Comparison of ENCODE assay signal across 8 cellular contexts in genomic region chr2:56185582-56186046, GRCh38. TPM values are rescaled to one million over a fixed set of nuclear protein-coding genes. Genes with fewer than 3 reads are reported as not detected.
A peak's percentile ranks its signal among the peaks of the same experiment; 100 is the strongest.
DNase-seq lines count a peak whose midpoint lies in the region; ATAC-seq and TF ChIP-seq lines count a peak whose summit lies in the region.

No MANE protein-coding gene starts in this region.

- POLR2A ChIA-PET in A673 (lab: Charles Lee; ENCODE audit: low non-redundant PET) (no interaction called here), OCI-LY7 (lab: Charles Lee) (no interaction called here)

- H3K4me1 ChIP-seq in A673 (ENCODE audit: insufficient read depth, low read length, poor library complexity, severe bottlenecking) (no peaks in the 10 kb centered on the region), OCI-LY7 (ENCODE audit: insufficient read depth, low read length, poor library complexity, severe bottlenecking) (no peaks in the 10 kb centered on the region)

- no peaks in the 10 kb centered on the region for H3K9me3 Mint-ChIP-seq in HFFc6
- no peaks in the 10 kb centered on the region for H3K9me3 Mint-ChIP-seq in stimulated activated naive B cell treated with anti-CD40 and anti-IgM and Interleukin-4, amounts not matched to agents 10 μg/mL and 1 μg/mL and 100 μg/mL, for 72 hours

- intact Hi-C loops in A673 (cut with micrococcal nuclease; ENCODE audit: unreplicated experiment): loop anchor here (10.0 kb wide), 1 partner anchor 839 kb away; no protein-coding TSS in a partner anchor
- intact Hi-C loops in OCI-LY7 (cut with micrococcal nuclease; ENCODE audit: unreplicated experiment): no loop called here

- CTCF ChIA-PET in A673 (lab: Charles Lee) (no interaction called here), OCI-LY7 (lab: Charles Lee; ENCODE audit: unreplicated experiment) (no interaction called here)

- no peak overlapping the region for H2AFZ ChIP-seq in OCI-LY7 (ENCODE audit: low read length)

- H3K9me3 ChIP-seq in A673 (ENCODE audit: low read depth, low read length, poor library complexity, severe bottlenecking) (no peaks in the 10 kb centered on the region), OCI-LY7 (ENCODE audit: low read length) (no peaks in the 10 kb centered on the region)

- H3K27ac ChIP-seq in A673 (ENCODE audit: low read depth, low read length, poor library complexity, severe bottlenecking) (no peak overlapping the region), OCI-LY7 (ENCODE audit: low read depth, low read length, poor library complexity, severe bottlenecking) (no peak overlapping the region)

- no peaks in the 10 kb centered on the region for H3K9me2 ChIP-seq in OCI-LY7 (ENCODE audit: insufficient read depth, low read length)

- H3K27me3 Mint-ChIP-seq in HFFc6 (ENCODE audit: insufficient read depth): peaks cover 7% of the 10 kb centered on the region
- peaks cover 48 to 73% of the 10 kb centered on the region in 2 donors for H3K27me3 Mint-ChIP-seq in stimulated activated naive B cell treated with anti-CD40 and anti-IgM and Interleukin-4, amounts not matched to agents 10 μg/mL and 1 μg/mL and 100 μg/mL, for 72 hours

- TF ChIP-seq CTCF in A673 (conservative IDR thresholded peaks at IDR 0.05; ENCODE audit: low read depth, low read length) (no peak), HFFc6 (IDR thresholded peaks at IDR 0.05) (peak; percentile 58), OCI-LY7 (conservative IDR thresholded peaks at IDR 0.05; ENCODE audit: low read length) (no peak)

- H4K20me1 ChIP-seq in OCI-LY7 (ENCODE audit: insufficient read depth, low read length): no peaks in the 10 kb centered on the region

- no TSS peak for BruUV-seq in A673 (replicated peaks; lab: Mats Ljungman, UMichigan)
- BruUV-seq in OCI-LY7 (replicated peaks; lab: Mats Ljungman, UMichigan): no TSS peak

- peaks cover 20% of the 10 kb centered on the region; the same call in 1 of the 2 replicates for H3K36me3 Mint-ChIP-seq in HFFc6 (ENCODE audit: low read depth)
- H3K36me3 Mint-ChIP-seq in stimulated activated naive B cell treated with anti-CD40 and anti-IgM and Interleukin-4, amounts not matched to agents 10 μg/mL and 1 μg/mL and 100 μg/mL, for 72 hours: no peaks in the 10 kb centered on the region

- H3K36me3 ChIP-seq in A673 (ENCODE audit: insufficient read depth, low read length, poor library complexity, severe bottlenecking) (no peaks in the 10 kb centered on the region), OCI-LY7 (ENCODE audit: insufficient read depth, low read length) (no peaks in the 10 kb centered on the region)

- peak; percentile 37 for DNase-seq in A673 (ENCODE audit: low spot score)
- peak; percentile 63 for DNase-seq in HFFc6
- DNase-seq in astrocyte of the hippocampus (ENCODE audit: low read depth, low spot score): peak; percentile 49
- DNase-seq in islet precursor cell: peak; percentile 78
- DNase-seq in stimulated activated naive B cell treated with anti-CD40 and anti-IgM and Interleukin-4, amounts not matched to agents 10 μg/mL and 1 μg/mL and 100 μg/mL, for 72 hours: no peak
- DNase-seq in NCI-H774 (lab: John Stamatoyannopoulos, UW): no peak
- DNase-seq in NCI-H2029 (lab: John Stamatoyannopoulos, UW): no peak
- no peak for DNase-seq in OCI-LY7 (ENCODE audit: low spot score)

- H3K79me2 ChIP-seq in OCI-LY7 (ENCODE audit: insufficient read depth, low read depth, low read length): no peaks in the 10 kb centered on the region

- no peak overlapping the region for H3K4me2 ChIP-seq in OCI-LY7 (ENCODE audit: low read length)

- H3K27ac Mint-ChIP-seq in HFFc6: peak overlapping the region; percentile 79
- H3K27ac Mint-ChIP-seq in stimulated activated naive B cell treated with anti-CD40 and anti-IgM and Interleukin-4, amounts not matched to agents 10 μg/mL and 1 μg/mL and 100 μg/mL, for 72 hours: no peak overlapping the region

- H3K4me1 Mint-ChIP-seq in HFFc6 (ENCODE audit: low read depth): peaks cover 74% of the 10 kb centered on the region
- H3K4me1 Mint-ChIP-seq in stimulated activated naive B cell treated with anti-CD40 and anti-IgM and Interleukin-4, amounts not matched to agents 10 μg/mL and 1 μg/mL and 100 μg/mL, for 72 hours: peaks cover 12 to 15% of the 10 kb centered on the region in 2 donors

- peaks cover 56% of the 10 kb centered on the region for H3K27me3 ChIP-seq in A673 (replicated peaks; ENCODE audit: insufficient read depth, low read depth, low read length, poor library complexity)

- H3K4me3 ChIP-seq in A673 (ENCODE audit: low read depth, low read length, poor library complexity, severe bottlenecking) (peak overlapping the region; percentile 54), OCI-LY7 (ENCODE audit: low read depth, low read length, poor library complexity, severe bottlenecking) (no peak overlapping the region)

- no peak for ATAC-seq in stimulated activated naive B cell treated with anti-CD40 and anti-IgM and Interleukin-4, amounts not matched to agents 10 μg/mL and 1 μg/mL and 100 μg/mL, for 72 hours (replicated peaks)

- peak overlapping the region; percentile 97 for H3K4me3 Mint-ChIP-seq in HFFc6
- H3K4me3 Mint-ChIP-seq in stimulated activated naive B cell treated with anti-CD40 and anti-IgM and Interleukin-4, amounts not matched to agents 10 μg/mL and 1 μg/mL and 100 μg/mL, for 72 hours: peak overlapping the region; percentile 69 to 72

RNA-seq across cellular contexts. Expression of gene CCDC85A, which starts 1.8 kb away (rescaled TPM):
- 0.15 and 0.39 TPM in 2 replicates for total RNA-seq in A673 (2021)
- total RNA-seq in HFFc6 (2021; fragmentation: NEBNext Ultra II Directional; extraction: Animal tissue kit (Norgen Biotek cat#: 25700)): 10 to 100 TPM; 25.5 to 39.3 (median 36.9) TPM
- total RNA-seq in OCI-LY7 (2014; rRNA removed; shearing (Covaris generic)): not detected in 2 replicates
- not detected in 2 replicates for total RNA-seq in OCI-LY7 (2022)

Comparison
In these comparisons a context has a peak if more than half of its experiments do, and no peak if none do; other contexts are left out.
1. DNase-seq: peak in A673 (single experiment), HFFc6 (single experiment), astrocyte of the hippocampus (single experiment) and islet precursor cell (single experiment); none in stimulated activated naive B cell treated with anti-CD40 and anti-IgM and Interleukin-4, amounts not matched to agents 10 μg/mL and 1 μg/mL and 100 μg/mL, for 72 hours (single experiment), NCI-H774 (single experiment), NCI-H2029 (single experiment) and OCI-LY7 (single experiment).
2. RNA of gene CCDC85A, which starts 1.8 kb away (total RNA-seq): 25.5 to 39.3 TPM in HFFc6; 0.15 to 0.39 TPM in A673 and not detected in OCI-LY7; every median in the first group is over 10 times any median in the second.